3 cellular contexts compared by ENCODE assay signal in genomic region chr3:195712535-195712910, GRCh38. TPM values are rescaled to one million over a fixed set of nuclear protein-coding genes. Genes with fewer than 3 reads are reported as not detected.
"Had no signal": no experiment of that assay in that cellular context is flagged by ENCODE, and none has a peak within 500 bp of the region (broad histone marks: within the 10 kb centered on the region; RNA-seq: fewer than 3 reads in every experiment).

No MANE protein-coding gene starts in this region.

RNA-seq across cellular contexts. Expression of gene MUC20, which starts 8.3 kb away (rescaled TPM):
- total RNA-seq: LHCN-M2, RPMI7951, SJCRH30 had no signal
